In genomic region chr17:34756670-34757021, GRCh38 we compare ENCODE assay signal across 1 cellular context.
TF ChIP-seq lines count a peak whose summit lies in the region.

No MANE protein-coding gene starts in this region.

TF ChIP-seq in HEK293, 187 proteins besides CTCF, POLR2A, EP300 and RAD21 (continued from another document):
- TF ChIP-seq ZNF433 (tag by site-specific recombination; IDR thresholded peaks at IDR 0.05; ENCODE audit: low read depth), result no peak
- no peak for TF ChIP-seq ZNF571 (tag by site-specific recombination; IDR thresholded peaks at IDR 0.05)
- TF ChIP-seq ZNF354C (tag by site-specific recombination; IDR thresholded peaks at IDR 0.05; ENCODE audit: borderline replicate concordance, low read depth), result no peak
- TF ChIP-seq ZNF555 (tag by site-specific recombination; conservative IDR thresholded peaks at IDR 0.05), result no peak
- TF ChIP-seq ZFP41 (tag by site-specific recombination; IDR thresholded peaks at IDR 0.05; ENCODE audit: borderline replicate concordance), result no peak
- TF ChIP-seq ZNF707 (tag by site-specific recombination; IDR thresholded peaks at IDR 0.05), result no peak
- no peak for TF ChIP-seq ZNF112 (tag by site-specific recombination; IDR thresholded peaks at IDR 0.05)
- TF ChIP-seq ZNF704 (tag by site-specific recombination; IDR thresholded peaks at IDR 0.05), result no peak
- no peak for TF ChIP-seq RBAK (tag by site-specific recombination; IDR thresholded peaks at IDR 0.05)
- no peak for TF ChIP-seq ZBTB21 (tag by site-specific recombination; IDR thresholded peaks at IDR 0.05)
- TF ChIP-seq ZNF837 (tag by site-specific recombination; IDR thresholded peaks at IDR 0.05), result no peak
- TF ChIP-seq ZNF223 (tag by site-specific recombination; IDR thresholded peaks at IDR 0.05), result no peak
- TF ChIP-seq ZNF518A (tag by site-specific recombination; conservative IDR thresholded peaks at IDR 0.05; ENCODE audit: low read depth), result no peak
- TF ChIP-seq ZNF311 (tag by site-specific recombination; IDR thresholded peaks at IDR 0.05; ENCODE audit: borderline replicate concordance), result no peak
- TF ChIP-seq MYNN (tag by site-specific recombination; IDR thresholded peaks at IDR 0.05; ENCODE audit: borderline replicate concordance), result no peak
- peak; percentile 99 for TF ChIP-seq ZIC2 (tag by site-specific recombination; IDR thresholded peaks at IDR 0.05)
- TF ChIP-seq GLIS1 (tag by site-specific recombination; IDR thresholded peaks at IDR 0.05), result peak; percentile 84
- TF ChIP-seq ZNF785 (tag by site-specific recombination; IDR thresholded peaks at IDR 0.05), result no peak
- no peak for TF ChIP-seq YY2 (tag by site-specific recombination; IDR thresholded peaks at IDR 0.05)
- TF ChIP-seq GLIS2 (tag by site-specific recombination; IDR thresholded peaks at IDR 0.05), result peak; percentile 36; the same call in 1 of the 2 replicates
- no peak for TF ChIP-seq ZNF404 (tag by site-specific recombination; IDR thresholded peaks at IDR 0.05)
